ENCODE assay signal across 8 cellular contexts in genomic region chr21:46229133-46229922, GRCh38. TPM values are rescaled to one million over a fixed set of nuclear protein-coding genes. Genes with fewer than 3 reads are reported as not detected.
DNase-seq lines count a peak whose midpoint lies in the region; ATAC-seq and TF ChIP-seq lines count a peak whose summit lies in the region.

No MANE protein-coding gene starts in this region.

- H3K27ac ChIP-seq in rectal smooth muscle tissue (ENCODE audit: low read depth, low read length): no peak overlapping the region

- peak overlapping the region; percentile 98 for H3K4me2 ChIP-seq in Loucy (ENCODE audit: low read depth, low read length, poor library complexity, severe bottlenecking)

- H3K4me1 ChIP-seq in Loucy (ENCODE audit: insufficient read depth, low read length, poor library complexity, severe bottlenecking): peaks cover 74% of the 10 kb centered on the region
- H3K4me1 ChIP-seq in rectal smooth muscle tissue (ENCODE audit: control insufficient read depth, insufficient read depth, low read length): peaks cover 9% of the 10 kb centered on the region

- CTCF ChIA-PET in activated CD4-positive, alpha-beta memory T cell treated with anti-CD3 and anti-CD28 coated beads for 36 hours (lab: Charles Lee): interaction anchor here (0.6 to 4.3 kb wide), 2 partner anchors 28 to 86 kb away, joined by 3 to 16 read pairs; no protein-coding TSS in a partner anchor

- peak; percentile 42 for TF ChIP-seq CTCF in Loucy (conservative IDR thresholded peaks at IDR 0.05; ENCODE audit: low read length)

- H3K9ac ChIP-seq in Loucy (ENCODE audit: low read depth, low read length, poor library complexity, severe bottlenecking) (peak overlapping the region; percentile 94), rectal smooth muscle tissue (ENCODE audit: low read length) (no peak overlapping the region)

- intact Hi-C loops in activated CD4-positive, alpha-beta memory T cell treated with anti-CD3 and anti-CD28 coated beads for 36 hours (cut with micrococcal nuclease): loop anchor here (2.0 to 5.0 kb wide), 3 partner anchors 85 to 587 kb away; partner anchors contain the start of genes PCBP3 and PCNT
- intact Hi-C loops in Right ventricle myocardium superior (cut with DNase I): no loop called here

- H4K20me1 ChIP-seq in Loucy (ENCODE audit: insufficient read depth, low read length, poor library complexity, severe bottlenecking): peaks cover 25% of the 10 kb centered on the region

- H3K36me3 ChIP-seq in Loucy (ENCODE audit: insufficient read depth, low read length) (no peaks in the 10 kb centered on the region), rectal smooth muscle tissue (ENCODE audit: control insufficient read depth, insufficient read depth, low read length) (peaks cover 3% of the 10 kb centered on the region)

- H3K27me3 Mint-ChIP-seq in activated CD4-positive, alpha-beta memory T cell treated with anti-CD3 and anti-CD28 coated beads for 36 hours: no peaks in the 10 kb centered on the region

- H3K27ac Mint-ChIP-seq in activated CD4-positive, alpha-beta memory T cell treated with anti-CD3 and anti-CD28 coated beads for 36 hours: peak overlapping the region; percentile 70

- H3F3A ChIP-seq in Loucy (ENCODE audit: low read depth): no peaks in the 10 kb centered on the region

- no peaks in the 10 kb centered on the region for H3K9me2 ChIP-seq in Loucy (replicated peaks; ENCODE audit: low read depth, low read length)

- H3K79me2 ChIP-seq in Loucy (ENCODE audit: insufficient read depth, low read length): peaks cover 73% of the 10 kb centered on the region

- H3K27me3 ChIP-seq in Loucy (ENCODE audit: insufficient read depth, low read length, poor library complexity, severe bottlenecking) (no peaks in the 10 kb centered on the region), rectal smooth muscle tissue (ENCODE audit: control insufficient read depth, insufficient read depth, low read length) (no peaks in the 10 kb centered on the region)

- peak overlapping the region; percentile 85 for H3K4me3 Mint-ChIP-seq in activated CD4-positive, alpha-beta memory T cell treated with anti-CD3 and anti-CD28 coated beads for 36 hours

- peak overlapping the region; percentile 90 for H3K4me3 ChIP-seq in Loucy (ENCODE audit: low read length, poor library complexity, severe bottlenecking)
- peak overlapping the region; percentile 63 for H3K4me3 ChIP-seq in rectal smooth muscle tissue (ENCODE audit: low read length)

- POLR2A ChIA-PET in activated CD4-positive, alpha-beta memory T cell treated with anti-CD3 and anti-CD28 coated beads for 36 hours (lab: Charles Lee): interaction anchor here (1.6 kb wide), 1 partner anchor 86 kb away, joined by 6 read pairs; no protein-coding TSS in a partner anchor

- H3K9me3 Mint-ChIP-seq in activated CD4-positive, alpha-beta memory T cell treated with anti-CD3 and anti-CD28 coated beads for 36 hours: no peaks in the 10 kb centered on the region

- no peaks in the 10 kb centered on the region for H3K9me3 ChIP-seq in Loucy (ENCODE audit: insufficient read depth, low read depth, low read length)

- DNase-seq in NCI-H1694 treated with DMSO at 0.1 percent for 48 hours (lab: John Stamatoyannopoulos, UW) (peak; percentile 69), NCI-H1694 (lab: John Stamatoyannopoulos, UW) (no peak), Right ventricle myocardium superior (no peak), NCI-H128 (lab: John Stamatoyannopoulos, UW; ENCODE audit: unreplicated experiment) (no peak)
- DNase-seq in activated CD4-positive, alpha-beta memory T cell treated with anti-CD3 and anti-CD28 coated beads for 36 hours: no peak

- H3K36me3 Mint-ChIP-seq in activated CD4-positive, alpha-beta memory T cell treated with anti-CD3 and anti-CD28 coated beads for 36 hours: peaks cover 19% of the 10 kb centered on the region

- peak overlapping the region; percentile 94 for H2AFZ ChIP-seq in Loucy (ENCODE audit: low read length)

- H3K4me1 Mint-ChIP-seq in activated CD4-positive, alpha-beta memory T cell treated with anti-CD3 and anti-CD28 coated beads for 36 hours (ENCODE audit: low read depth): peaks cover 41% of the 10 kb centered on the region

- ATAC-seq in GM21825 (IDR thresholded peaks at IDR 0.05; ENCODE audit: unreplicated experiment) (peak; percentile 26), Right ventricle myocardium superior (ENCODE audit: poor library complexity) (peak; percentile 50)

RNA-seq across cellular contexts. Expression of gene LSS, which starts 0.8 kb away (rescaled TPM):
- total RNA-seq in activated CD4-positive, alpha-beta memory T cell treated with anti-CD3 and anti-CD28 coated beads for 36 hours: 10 to 100 TPM; 22.7 to 22.8 TPM
- 57.9 TPM for total RNA-seq in Right ventricle myocardium superior

RNA-seq across cellular contexts. Expression of gene SPATC1L, which starts 45.1 kb away (rescaled TPM):
- total RNA-seq in activated CD4-positive, alpha-beta memory T cell treated with anti-CD3 and anti-CD28 coated beads for 36 hours: 1 to 10 TPM; 5.7 to 6.7 TPM
- 6.3 TPM for total RNA-seq in Right ventricle myocardium superior

RNA-seq across cellular contexts. Expression of gene MCM3AP, which starts 56.1 kb away (rescaled TPM):
- 100 to 1,000 TPM; 117 to 126 TPM for total RNA-seq in activated CD4-positive, alpha-beta memory T cell treated with anti-CD3 and anti-CD28 coated beads for 36 hours
- total RNA-seq in Right ventricle myocardium superior: 57.0 TPM

RNA-seq across cellular contexts. Expression of gene YBEY, which starts 56.8 kb away (rescaled TPM):
- 10 to 100 TPM; 14.4 to 14.8 TPM for total RNA-seq in activated CD4-positive, alpha-beta memory T cell treated with anti-CD3 and anti-CD28 coated beads for 36 hours
- 19.2 TPM for total RNA-seq in Right ventricle myocardium superior
